Comparison of ENCODE assay signal across 8 cellular contexts in genomic region chr4:41990383-41991111, GRCh38. TPM values are rescaled to one million over a fixed set of nuclear protein-coding genes. Genes with fewer than 3 reads are reported as not detected.
A peak's percentile ranks its signal among the peaks of the same experiment; 100 is the strongest.
DNase-seq lines count a peak whose midpoint lies in the region; ATAC-seq and TF ChIP-seq lines count a peak whose summit lies in the region.

SLC30A9 (plus strand) TSS chr4:41990530; CDS start chr4:41990652, 122 bp downstream.

- intact Hi-C loops in left colon (cut with DNase I, micrococcal nuclease), result no loop called here

- H3K4me3 ChIP-seq in coronary artery, result peak within 1 kb of the TSS; percentile 93

- TF ChIP-seq CTCF in coronary artery (IDR thresholded peaks at IDR 0.05), result no peak

- DNase-seq in C1 segment of cervical spinal cord (lab: John Stamatoyannopoulos, UW), result peak; percentile 69 to 95 (median 92)
- peak; percentile 89 to 96 for DNase-seq in NCI-H526 (lab: John Stamatoyannopoulos, UW)
- peak; percentile 94 for DNase-seq in activated CD4-positive, alpha-beta T cell treated with anti-CD3 and anti-CD28 coated beads for 48 hours
- DNase-seq in coronary artery (ENCODE audit: low spot score), result peak; percentile 98
- peak; percentile 94 to 96 for DNase-seq in left colon
- peak; percentile 93 for DNase-seq in stimulated activated CD4-positive, alpha-beta T cell treated with anti-CD3 and anti-CD28 coated beads, Interleukin-1b, Interleukin-23, amount 100 ng/mL, for 48 hours

- peak within 1 kb of the TSS; percentile 75 to 87 for H3K27ac ChIP-seq in coronary artery

- ATAC-seq in GM19324 (IDR thresholded peaks at IDR 0.05; ENCODE audit: low FRiP score, unreplicated experiment) (peak; percentile 99), HG03469 (IDR thresholded peaks at IDR 0.05; ENCODE audit: unreplicated experiment) (peak; percentile 98), left colon (peak; percentile 99)

RNA-seq across cellular contexts. Expression of gene SLC30A9, which starts in this region (rescaled TPM):
- total RNA-seq in left colon, result 10 to 100 TPM; 69.4 to 74.5 TPM

Comparison
In these comparisons a context has a peak if more than half of its experiments do, and no peak if none do; other contexts are left out.
1. Peak in every context shown above with its lines: DNase-seq, ATAC-seq, H3K4me3 ChIP-seq and H3K27ac ChIP-seq.